Comparison of ENCODE assay signal across 8 cellular contexts in genomic region chr21:41610042-41610839, GRCh38.
DNase-seq lines count a peak whose midpoint lies in the region; ATAC-seq and TF ChIP-seq lines count a peak whose summit lies in the region.

No MANE protein-coding gene starts in this region.

- DNase-seq in EL, result peak; percentile 65
- peak; percentile 67 for DNase-seq in HuH-7.5 (ENCODE audit: low spot score)
- DNase-seq in SKM-1 treated with dmso at 0.1 percent for 144 hours (lab: John Stamatoyannopoulos, UW; ENCODE audit: unreplicated experiment), result peak; percentile 56
- DNase-seq in esophagus squamous epithelium (lab: John Stamatoyannopoulos, UW), result no peak
- DNase-seq in neural crest cell (ENCODE audit: low read depth, low spot score), result peak; percentile 69
- DNase-seq in activated gamma-delta T cell treated with Interleukin-2 at 50 U/mL for 16 hours, result no peak

- intact Hi-C loops in esophagus squamous epithelium (cut with DNase I), result loop anchor here (5.0 kb wide), 2 partner anchors 167 to 207 kb away; no protein-coding TSS in a partner anchor

- H3K4me1 ChIP-seq in esophagus squamous epithelium, result peaks cover 25 to 58% (median 29%) of the 10 kb centered on the region in 3 donors

- ATAC-seq in HG02852 (IDR thresholded peaks at IDR 0.05; ENCODE audit: unreplicated experiment) (no peak), HG03354 (IDR thresholded peaks at IDR 0.05; ENCODE audit: poor library complexity, severe bottlenecking, unreplicated experiment) (no peak)

- H3K27me3 Mint-ChIP-seq in neural crest cell (ENCODE audit: low read depth), result peaks cover 18% of the 10 kb centered on the region

- no peaks in the 10 kb centered on the region for H3K9me3 Mint-ChIP-seq in neural crest cell

- H3K27me3 ChIP-seq in esophagus squamous epithelium, result peaks cover 0 to 29% (median 0%) of the 10 kb centered on the region in 4 donors

- H3K4me3 ChIP-seq in esophagus squamous epithelium, result no peak overlapping the region

- no peaks in the 10 kb centered on the region for H3K36me3 Mint-ChIP-seq in neural crest cell (ENCODE audit: low read depth)

- no peak overlapping the region for H3K27ac ChIP-seq in esophagus squamous epithelium

- H3K9me3 ChIP-seq in esophagus squamous epithelium, result no peaks in the 10 kb centered on the region

- 71 to 75% methylated on average over 20 of the region's 20 CpGs for WGBS in esophagus squamous epithelium, 2 donors

- H3K36me3 ChIP-seq in esophagus squamous epithelium, result no peaks in the 10 kb centered on the region

- peaks cover 13% of the 10 kb centered on the region for H3K4me1 Mint-ChIP-seq in neural crest cell

- TF ChIP-seq CTCF in esophagus squamous epithelium (IDR thresholded peaks at IDR 0.05) (peak in 5 of 6 experiments; percentile 67 to 86 (median 76)), neural crest cell (conservative IDR thresholded peaks at IDR 0.05) (peak; percentile 76)

- no peak overlapping the region for H3K27ac Mint-ChIP-seq in neural crest cell (ENCODE audit: unreplicated experiment)

- TF ChIP-seq POLR2A in esophagus squamous epithelium (IDR thresholded peaks at IDR 0.05), result no peak

- H3K4me3 Mint-ChIP-seq in neural crest cell, result no peak overlapping the region

Comparison
In these comparisons a context has a peak if more than half of its experiments do, and no peak if none do; other contexts are left out.
1. DNase-seq: peak in EL (single experiment), HuH-7.5 (single experiment), SKM-1 treated with dmso at 0.1 percent for 144 hours (single experiment) and neural crest cell (single experiment); none in esophagus squamous epithelium (single experiment) and activated gamma-delta T cell treated with Interleukin-2 at 50 U/mL for 16 hours (single experiment).